ENCODE assay signal across 8 cellular contexts in genomic region chr16:46947900-46948547, GRCh38. TPM values are rescaled to one million over a fixed set of nuclear protein-coding genes. Genes with fewer than 3 reads are reported as not detected.
DNase-seq lines count a peak whose midpoint lies in the region; ATAC-seq, FAIRE-seq and TF ChIP-seq lines count a peak whose summit lies in the region.

No MANE protein-coding gene starts in this region.

- no peak overlapping the region for H3K14ac ChIP-seq in H1 (ENCODE audit: insufficient read length)

- H3K4me3 ChIP-seq in DND-41 (ENCODE audit: low read depth in 1 of 2, low read length in 2 of 2) (no peak overlapping the region), LNCaP clone FGC (ENCODE audit: low read depth, low read length) (no peak overlapping the region), H1 (ENCODE audit: extremely low read depth in 1 of 4, insufficient read depth in 2 of 4, low read depth in 3 of 4, low read length in 4 of 4) (no peak overlapping the region), neural progenitor cell (no peak overlapping the region)

- no peak overlapping the region for H3K27ac Mint-ChIP-seq in neural progenitor cell

- no peaks in the 10 kb centered on the region for H3K79me1 ChIP-seq in H1 (ENCODE audit: low read depth, low read length)

- H3K23me2 ChIP-seq in H1 (ENCODE audit: low read depth, low read length) = no peaks in the 10 kb centered on the region

- no peak overlapping the region for H3K4me3 Mint-ChIP-seq in neural progenitor cell

- H3K9me3 ChIP-seq in DND-41 (ENCODE audit: insufficient read depth, low read length, severe bottlenecking) (no peaks in the 10 kb centered on the region), H1 (ENCODE audit: insufficient read depth in 2 of 2, low read depth in 1 of 2, low read length in 1 of 2) (no peaks in the 10 kb centered on the region), neural progenitor cell (ENCODE audit: low read depth) (no peaks in the 10 kb centered on the region)

- no peak overlapping the region for H2AK5ac ChIP-seq in H1 (ENCODE audit: low read depth, low read length)

- ATAC-seq in DND-41 (ENCODE audit: insufficient read depth, low read depth) (peak; percentile 85), GM21367 (IDR thresholded peaks at IDR 0.05; ENCODE audit: unreplicated experiment) (peak; percentile 61), GM21576 (IDR thresholded peaks at IDR 0.05; ENCODE audit: unreplicated experiment) (no peak)

- H3K4me1 ChIP-seq in DND-41 (ENCODE audit: insufficient read depth, low read length) (peaks cover 3% of the 10 kb centered on the region; the same call in 1 of the 2 replicates), H1 (replicated peaks in 1 of 4; ENCODE audit: control insufficient read depth in 3 of 4, insufficient read depth in 4 of 4, low read length in 3 of 4) (0 out of 7 replicates have a peak, but pooled peaks cover 0 to 3% (median 0%) of the 10 kb centered on the region in 4 experiments), neural progenitor cell (no peaks in the 10 kb centered on the region)

- H2BK15ac ChIP-seq in H1 (ENCODE audit: low read length) = no peak overlapping the region

- TF ChIP-seq CTCF in DND-41 (IDR thresholded peaks at IDR 0.05; ENCODE audit: borderline replicate concordance, extremely low read depth, low read length, poor library complexity, severe bottlenecking) = peak; percentile 58
- peak; percentile 59 for TF ChIP-seq CTCF in LNCaP clone FGC (IDR thresholded peaks at IDR 0.05; ENCODE audit: control insufficient read depth, extremely low read depth, insufficient read depth)
- TF ChIP-seq CTCF in H1 (IDR thresholded peaks at IDR 0.05; ENCODE audit: control extremely low read depth in 1 of 3, insufficient read depth in 1 of 3, low read depth in 1 of 3, low read length in 3 of 3) = peak in 2 of 3 experiments; percentile 48 to 65; a peak in 3 of 4 replicates
- TF ChIP-seq CTCF in neural progenitor cell (IDR thresholded peaks at IDR 0.05) = peak; percentile 76

- DNase-seq in DND-41 = peak; percentile 38
- DNase-seq in LNCaP clone FGC (ENCODE audit: low read depth) = peak; percentile 26
- DNase-seq in H1 (ENCODE audit: low read depth in 1 of 2, low spot score in 2 of 2) = no peak
- DNase-seq in neural progenitor cell (ENCODE audit: low spot score) = peak; percentile 56
- no peak for DNase-seq in DMS153 treated with DMSO at 0.1 percent for 48 hours (lab: John Stamatoyannopoulos, UW; ENCODE audit: unreplicated experiment)

- peak; percentile 86 to 87 for TF ChIP-seq RAD21 in H1 (IDR thresholded peaks at IDR 0.05 in 1 of 2, conservative IDR thresholded peaks at IDR 0.05 in 1 of 2; ENCODE audit: low read depth in 2 of 2, low read length in 2 of 2)

- H2BK5ac ChIP-seq in H1 (ENCODE audit: low read depth, low read length) = no peak overlapping the region

- WGBS in H1 (ENCODE audit: extremely low coverage in 1 of 2, insufficient coverage in 1 of 2, insufficient read length in 1 of 2, insufficient replicate concordance in 2 of 2, low coverage in 1 of 2, low lambda C conversion rate in 2 of 2, missing lambda C conversion rate in 1 of 2), 2 experiments = 85% methylated on average over 7 of the region's 7 CpGs; no CpG with 5 or more reads in 1 of the 2 experiments

- no peak for TF ChIP-seq EP300 in H1 (IDR thresholded peaks at IDR 0.05; ENCODE audit: borderline replicate concordance in 1 of 2, low read depth in 2 of 2, low read length in 2 of 2)

- H3K4ac ChIP-seq in H1 (replicated peaks; ENCODE audit: insufficient read length, low read depth, low read length) = no peak overlapping the region

- no peak overlapping the region for H3K23ac ChIP-seq in H1 (ENCODE audit: insufficient read length)

- H3K9me3 Mint-ChIP-seq in neural progenitor cell = no peaks in the 10 kb centered on the region

- H3F3A ChIP-seq in neural progenitor cell (ENCODE audit: low read depth) = no peaks in the 10 kb centered on the region

- no peak overlapping the region for H2BK12ac ChIP-seq in H1 (ENCODE audit: low read depth, low read length)

- no peaks in the 10 kb centered on the region for H3K4me1 Mint-ChIP-seq in neural progenitor cell

- H3K36me3 ChIP-seq in DND-41 (ENCODE audit: insufficient read depth, low read length) = no peaks in the 10 kb centered on the region
- no peaks in the 10 kb centered on the region for H3K36me3 ChIP-seq in H1 (ENCODE audit: control insufficient read depth in 2 of 4, insufficient read depth in 4 of 4, low read length in 3 of 4)
- no peaks in the 10 kb centered on the region for H3K36me3 ChIP-seq in neural progenitor cell

- H3K79me2 ChIP-seq in DND-41 (ENCODE audit: insufficient read depth, low read length) (no peaks in the 10 kb centered on the region), H1 (ENCODE audit: control insufficient read depth in 1 of 2, insufficient read depth in 2 of 2, low read length in 2 of 2) (no peaks in the 10 kb centered on the region), neural progenitor cell (ENCODE audit: low read depth) (no peaks in the 10 kb centered on the region)

- H2AFZ ChIP-seq in DND-41 (ENCODE audit: low read depth, low read length) = no peak overlapping the region
- no peak overlapping the region for H2AFZ ChIP-seq in H1 (ENCODE audit: low read length)
- H2AFZ ChIP-seq in neural progenitor cell (replicated peaks) = peak overlapping the region; percentile 7

- no peak overlapping the region for H3K56ac ChIP-seq in H1 (replicated peaks; ENCODE audit: insufficient read length, low read depth, low read length)

- no peaks in the 10 kb centered on the region for H4K20me1 ChIP-seq in DND-41 (ENCODE audit: insufficient read depth, low read length)
- no peaks in the 10 kb centered on the region for H4K20me1 ChIP-seq in H1 (replicated peaks in 1 of 2; ENCODE audit: control insufficient read depth in 1 of 2, insufficient read depth in 2 of 2, low read length in 2 of 2)
- no peaks in the 10 kb centered on the region for H4K20me1 ChIP-seq in neural progenitor cell (ENCODE audit: low read depth)

- H4K8ac ChIP-seq in H1 (ENCODE audit: extremely low read depth, insufficient read depth, low read length) = no peak overlapping the region

- no peaks in the 10 kb centered on the region for H3K27me3 ChIP-seq in DND-41 (ENCODE audit: insufficient read depth, low read length, poor library complexity)
- no peaks in the 10 kb centered on the region for H3K27me3 ChIP-seq in H1 (replicated peaks in 1 of 4; ENCODE audit: control insufficient read depth in 3 of 4, extremely low read depth in 1 of 4, insufficient read depth in 3 of 4, low read length in 3 of 4)
- H3K27me3 ChIP-seq in neural progenitor cell = no peaks in the 10 kb centered on the region

- peaks cover 4% of the 10 kb centered on the region for H3K27me3 Mint-ChIP-seq in neural progenitor cell (ENCODE audit: insufficient read depth, low read depth)

- H3K27ac ChIP-seq in DND-41 (ENCODE audit: low read length) = no peak overlapping the region
- no peak overlapping the region for H3K27ac ChIP-seq in H1 (ENCODE audit: low read depth, low read length)
- no peak overlapping the region for H3K27ac ChIP-seq in neural progenitor cell

- H4K5ac ChIP-seq in H1 (ENCODE audit: insufficient read length, low read depth, low read length) = no peak overlapping the region

- POLR2A ChIA-PET in H1 (lab: Charles Lee; ENCODE audit: partially characterized antibody) = interaction anchor here (1.8 kb wide), 1 partner anchor 25 kb away, joined by 6 read pairs; no protein-coding TSS in a partner anchor

- CTCF ChIA-PET in H1 (lab: Charles Lee; ENCODE audit: partially characterized antibody) = interaction anchor here (0.6 to 1.9 kb wide), 22 partner anchors 8 to 1217 kb away, joined by 3 to 7 read pairs (median 3); no protein-coding TSS in a partner anchor

- H3K36me3 Mint-ChIP-seq in neural progenitor cell = no peaks in the 10 kb centered on the region

- peak; percentile 80 for FAIRE-seq in TTC549 (lab: Jason Lieb, UNC)
- FAIRE-seq in H1 (lab: Jason Lieb, UNC) = peak; percentile 69

- H2BK120ac ChIP-seq in H1 (replicated peaks; ENCODE audit: low read depth, low read length) = no peak overlapping the region

- no peak overlapping the region for H3K4me2 ChIP-seq in DND-41 (ENCODE audit: insufficient read depth, low read length)
- no peak overlapping the region for H3K4me2 ChIP-seq in H1 (ENCODE audit: insufficient read depth in 1 of 2, low read depth in 2 of 2, low read length in 2 of 2)
- no peak overlapping the region for H3K4me2 ChIP-seq in neural progenitor cell

- H3K9ac ChIP-seq in DND-41 (ENCODE audit: low read depth, low read length) = no peak overlapping the region
- H3K9ac ChIP-seq in H1 (replicated peaks in 1 of 4; ENCODE audit: extremely low read depth in 1 of 4, low read depth in 3 of 4, low read length in 3 of 4) = no peak overlapping the region
- no peak overlapping the region for H3K9ac ChIP-seq in neural progenitor cell

- H2BK20ac ChIP-seq in H1 (ENCODE audit: low read length) = no peak overlapping the region

- no peak overlapping the region for H3K18ac ChIP-seq in H1 (ENCODE audit: extremely low read depth, low read length)

- no peak for TF ChIP-seq POLR2A in H1 (IDR thresholded peaks at IDR 0.05; ENCODE audit: control extremely low read depth in 1 of 2, low read depth in 2 of 2, low read length in 2 of 2)

- no peak overlapping the region for H4K91ac ChIP-seq in H1 (replicated peaks; ENCODE audit: insufficient read length, low read length)

TF ChIP-seq in H1, 55 proteins besides CTCF, POLR2A, EP300 and RAD21:
- TF ChIP-seq RBBP5 (IDR thresholded peaks at IDR 0.05; ENCODE audit: borderline replicate concordance, low read depth, low read length) (no peak), ATF2 (IDR thresholded peaks at IDR 0.05; ENCODE audit: low read length) (no peak)

RNA-seq across cellular contexts. Expression of gene DNAJA2, which starts 25.4 kb away (rescaled TPM):
- total RNA-seq in H1 (2021; fragmentation: NEBNext Ultra II Directional; extraction: Animal tissue kit (Norgen Biotek cat#: 25700)) = 93.8 and 97.4 TPM in 2 replicates
- polyA plus RNA-seq in H1 (2011; rRNA removed) = 6.3 and 9.4 TPM in 2 replicates
- polyA plus RNA-seq in H1 (2011; cell fraction: cytosol; rRNA removed) = 14.5 TPM
- 6.4 TPM for polyA plus RNA-seq in H1 (2011; cell fraction: nucleus; rRNA removed)
- 56.4 to 84.1 TPM (median 72.0 TPM) in 4 replicates for polyA plus RNA-seq in H1 (2012, experiment 1 of 2)
- polyA plus RNA-seq in H1 (2012, experiment 2 of 2) = 9.8 TPM
- 42.7 TPM for polyA plus RNA-seq in H1 (2013, experiment 1 of 2)
- polyA plus RNA-seq in H1 (2013, experiment 2 of 2) = 44.6 TPM
- polyA minus RNA-seq in H1 (2011; rRNA and poly(A)+ RNA removed) = 28.7 and 29.8 TPM in 2 replicates
- polyA minus RNA-seq in H1 (2011; cell fraction: cytosol; rRNA and poly(A)+ RNA removed) = 34.9 TPM
- 28.6 TPM for polyA minus RNA-seq in H1 (2011; cell fraction: nucleus; rRNA and poly(A)+ RNA removed)
- total RNA-seq in neural progenitor cell (ENCODE audit: low replicate concordance) = 70.1 and 113 TPM in 2 replicates

Comparison
In these comparisons a context has a peak if more than half of its experiments do, and no peak if none do; other contexts are left out.
1. DNase-seq: peak in DND-41 (single experiment), LNCaP clone FGC (single experiment) and neural progenitor cell (single experiment); none in H1 (0 of 2) and DMS153 treated with DMSO at 0.1 percent for 48 hours (single experiment).
2. Peak in every context shown above with its lines, with median percentiles within 50 percentile points of each other: CTCF ChIP-seq.